ENCODE assay signal across 8 cellular contexts in genomic region chr19:7535993-7536685, GRCh38. TPM values are rescaled to one million over a fixed set of nuclear protein-coding genes. Genes with fewer than 3 reads are reported as not detected.
DNase-seq lines count a peak whose midpoint lies in the region; ATAC-seq, FAIRE-seq and TF ChIP-seq lines count a peak whose summit lies in the region.

No MANE protein-coding gene starts in this region.

- H3K27ac Mint-ChIP-seq in astrocyte (ENCODE audit: unreplicated experiment), result peak overlapping the region; percentile 1

- no peak for TF ChIP-seq POLR2A in HepG2 (IDR thresholded peaks at IDR 0.05; ENCODE audit: insufficient read depth in 1 of 2, low read depth in 2 of 2, low read length in 2 of 2)

- H3K9me3 ChIP-seq in BE2C, result no peaks in the 10 kb centered on the region
- H3K9me3 ChIP-seq in astrocyte (ENCODE audit: insufficient read depth, low read depth, low read length), result no peaks in the 10 kb centered on the region
- H3K9me3 ChIP-seq in HepG2 (ENCODE audit: low read length), result no peaks in the 10 kb centered on the region
- H3K9me3 ChIP-seq in upper lobe of right lung, result no peaks in the 10 kb centered on the region

- H4K20me1 ChIP-seq in astrocyte (ENCODE audit: insufficient read depth, low read length), result no peaks in the 10 kb centered on the region
- no peaks in the 10 kb centered on the region for H4K20me1 ChIP-seq in HepG2 (ENCODE audit: insufficient read depth, low read length)

- 96% methylated on average over 23 of the region's 30 CpGs for WGBS in HepG2 (ENCODE audit: low lambda C conversion rate)

- H3K4me2 ChIP-seq in astrocyte (ENCODE audit: low read length) (peak overlapping the region; percentile 97), HepG2 (ENCODE audit: low read depth, low read length) (peak overlapping the region; percentile 89)

- CTCF ChIA-PET in HepG2 (lab: Yijun Ruan, JAX; ENCODE audit: low intra/inter-chr PET ratio, low total read pairs), result no interaction called here

- TF ChIP-seq CTCF in BE2C (IDR thresholded peaks at IDR 0.05; ENCODE audit: low read depth, low read length) (no peak), astrocyte (IDR thresholded peaks at IDR 0.05; ENCODE audit: insufficient read depth, low read depth, low read length) (no peak), HepG2 (CRISPR knock-in tag; IDR thresholded peaks at IDR 0.05) (no peak), upper lobe of right lung (IDR thresholded peaks at IDR 0.05) (no peak)

- H3K36me3 ChIP-seq in BE2C (no peaks in the 10 kb centered on the region), astrocyte (ENCODE audit: insufficient read depth, low read length) (no peaks in the 10 kb centered on the region), HepG2 (replicated peaks in 1 of 2; ENCODE audit: control insufficient read depth in 1 of 2, insufficient read depth in 2 of 2, low read length in 2 of 2) (peaks cover 0 to 4% of the 10 kb centered on the region in 2 experiments; a peak in 2 of 5 replicates), upper lobe of right lung (peaks cover 49% of the 10 kb centered on the region)

- no peaks in the 10 kb centered on the region for H3K9me3 Mint-ChIP-seq in astrocyte (ENCODE audit: unreplicated experiment)

- H3K27me3 ChIP-seq in BE2C (no peaks in the 10 kb centered on the region), astrocyte (ENCODE audit: insufficient read depth, low read length) (no peaks in the 10 kb centered on the region), HepG2 (ENCODE audit: control insufficient read depth in 1 of 2, insufficient read depth in 2 of 2, low read length in 2 of 2) (no peaks in the 10 kb centered on the region; a peak in 1 of 5 replicates), upper lobe of right lung (no peaks in the 10 kb centered on the region)

- H3K36me3 Mint-ChIP-seq in astrocyte (ENCODE audit: low read depth, unreplicated experiment), result peaks cover 10% of the 10 kb centered on the region

- no peak overlapping the region for H3K27ac ChIP-seq in astrocyte (ENCODE audit: low read depth, low read length)
- no peak overlapping the region for H3K27ac ChIP-seq in HepG2 (ENCODE audit: extremely low read length, insufficient read depth, low read length)
- peak overlapping the region; percentile 88 for H3K27ac ChIP-seq in upper lobe of right lung

- no peak for TF ChIP-seq RAD21 in HepG2 (CRISPR knock-in tag; IDR thresholded peaks at IDR 0.05)

- H2AFZ ChIP-seq in astrocyte (ENCODE audit: low read depth, low read length) (peak overlapping the region; percentile 91), HepG2 (ENCODE audit: low read length) (no peak overlapping the region)

- H3K79me2 ChIP-seq in astrocyte (ENCODE audit: insufficient read depth, low read length) (peaks cover 9% of the 10 kb centered on the region), HepG2 (ENCODE audit: insufficient read depth, low read length) (no peaks in the 10 kb centered on the region)

- peak overlapping the region; percentile 97 for H3K4me3 Mint-ChIP-seq in astrocyte (ENCODE audit: unreplicated experiment)

- H3K4me3 ChIP-seq in BE2C (ENCODE audit: low read depth, low read length) (peak overlapping the region; percentile 88), astrocyte (ENCODE audit: insufficient read depth, low read depth, low read length) (peak overlapping the region; percentile 90), HepG2 (replicated peaks in 1 of 3; ENCODE audit: insufficient read depth in 1 of 3, low read depth in 2 of 3, low read length in 3 of 3) (peak overlapping the region; percentile 91 to 97 (median 94); a peak in 4 of 6 replicates), upper lobe of right lung (peak overlapping the region; percentile 97)

- in situ Hi-C loops in HepG2 (cut with HindIII; ENCODE audit: extremely low pct_ligation_motif_present, low pct_unique_long_range_greater_than_20kb), result no loop called here

- peak; percentile 0 for ATAC-seq in HG02642 (IDR thresholded peaks at IDR 0.05; ENCODE audit: poor library complexity, unreplicated experiment)
- no peak for ATAC-seq in HepG2
- ATAC-seq in upper lobe of right lung, result no peak
- no peak for ATAC-seq in HG02763 (IDR thresholded peaks at IDR 0.05; ENCODE audit: unreplicated experiment)
- ATAC-seq in GM18873 (IDR thresholded peaks at IDR 0.05; ENCODE audit: low FRiP score, unreplicated experiment), result no peak

- peak overlapping the region; percentile 87 for H3K9ac ChIP-seq in astrocyte (ENCODE audit: low read length)
- peak overlapping the region; percentile 81 for H3K9ac ChIP-seq in HepG2 (ENCODE audit: insufficient read depth, low read depth, low read length)

- POLR2A ChIA-PET in HepG2 (lab: Yijun Ruan, JAX), result interaction anchor here (2.1 kb wide), 1 partner anchor 14 kb away, joined by 13 read pairs; the partner anchor contains the start of gene MCOLN1

- peaks cover 4% of the 10 kb centered on the region for H3K4me1 Mint-ChIP-seq in astrocyte (ENCODE audit: low read depth, unreplicated experiment)

- DNase-seq in BE2C (no peak), astrocyte (ENCODE audit: low read depth) (no peak), HepG2 (ENCODE audit: low spot score) (no peak), upper lobe of right lung (no peak), mesenteric fat pad (ENCODE audit: low spot score) (no peak)

- intact Hi-C loops in HepG2 (cut with micrococcal nuclease; ENCODE audit: unreplicated experiment) (no loop called here), upper lobe of right lung (cut with DNase I) (no loop called here)

- no TSS peak for BruUV-seq in HepG2 (replicated peaks; lab: Mats Ljungman, UMichigan)

- no peaks in the 10 kb centered on the region for H3K27me3 Mint-ChIP-seq in astrocyte (ENCODE audit: low read depth, unreplicated experiment)

- H3K4me1 ChIP-seq in BE2C, result no peaks in the 10 kb centered on the region
- H3K4me1 ChIP-seq in astrocyte (ENCODE audit: insufficient read depth, low read length), result peaks cover 6% of the 10 kb centered on the region
- peaks cover 14% of the 10 kb centered on the region for H3K4me1 ChIP-seq in HepG2 (ENCODE audit: insufficient read depth, low read length)
- H3K4me1 ChIP-seq in upper lobe of right lung, result peaks cover 11% of the 10 kb centered on the region

- FAIRE-seq in astrocyte (lab: Jason Lieb, UNC) (no peak), HepG2 (lab: Jason Lieb, UNC) (no peak)

- no peak for TF ChIP-seq EP300 in HepG2 (IDR thresholded peaks at IDR 0.05; ENCODE audit: low read depth in 2 of 2, low read length in 2 of 2)
- TF ChIP-seq EP300 in HepG2 (CRISPR knock-in tag; IDR thresholded peaks at IDR 0.05; ENCODE audit: borderline replicate concordance), result no peak

RNA-seq across cellular contexts. Expression of gene PNPLA6, which starts 0.6 kb away (rescaled TPM):
- 55.4 TPM for polyA plus RNA-seq in BE2C (2012; ENCODE audit: insufficient read depth, insufficient read length, low read depth)
- 81.9 and 90.2 TPM in 2 replicates for total RNA-seq in astrocyte
- total RNA-seq in HepG2 (2016; rRNA removed; fragmentation: Illumina TruSeq; extraction: Trizol), result 11.1 and 28.2 TPM in 2 replicates
- total RNA-seq in HepG2 (2016; cell fraction: cytosol; rRNA removed; fragmentation: Illumina TruSeq; extraction: Trizol; ENCODE audit: low read depth), result 6.7 and 9.9 TPM in 2 replicates
- total RNA-seq in HepG2 (2016; cell fraction: insoluble cytoplasmic fraction; rRNA removed; fragmentation: Illumina TruSeq; extraction: Trizol), result 7.3 and 24.9 TPM in 2 replicates
- total RNA-seq in HepG2 (2016; cell fraction: membrane; rRNA removed; fragmentation: Illumina TruSeq; extraction: Trizol), result 9.5 and 10.2 TPM in 2 replicates
- total RNA-seq in HepG2 (2016; cell fraction: nucleus; rRNA removed; fragmentation: Illumina TruSeq; extraction: Trizol), result 39.4 and 51.4 TPM in 2 replicates
- polyA plus RNA-seq in HepG2 (2011; rRNA removed), result 24.9 and 28.4 TPM in 2 replicates
- 8.4 and 14.6 TPM in 2 replicates for polyA plus RNA-seq in HepG2 (2011; cell fraction: cytosol; rRNA removed)
- polyA plus RNA-seq in HepG2 (2011; cell fraction: nucleus; rRNA removed), result 192 and 272 TPM in 2 replicates
- 22.0 and 47.4 TPM in 2 replicates for polyA plus RNA-seq in HepG2 (2012)
- polyA plus RNA-seq in HepG2 (2016; cell fraction: cytosol; fragmentation: Illumina TruSeq; extraction: Trizol; ENCODE audit: low read depth), result 4.0 and 4.8 TPM in 2 replicates
- 9.1 and 14.0 TPM in 2 replicates for polyA plus RNA-seq in HepG2 (2016; cell fraction: insoluble cytoplasmic fraction; fragmentation: Illumina TruSeq; extraction: Trizol; ENCODE audit: low read depth)
- polyA plus RNA-seq in HepG2 (2016; cell fraction: membrane; fragmentation: Illumina TruSeq; extraction: Trizol; ENCODE audit: low read depth), result 4.9 and 7.2 TPM in 2 replicates
- polyA plus RNA-seq in HepG2 (2016; cell fraction: nucleus; fragmentation: Illumina TruSeq; extraction: Trizol; ENCODE audit: insufficient read depth, low read depth), result 115 and 120 TPM in 2 replicates
- 20.0 and 49.5 TPM in 2 replicates for polyA minus RNA-seq in HepG2 (2011; rRNA and poly(A)+ RNA removed; ENCODE audit: low replicate concordance)
- polyA minus RNA-seq in HepG2 (2011; cell fraction: cytosol; rRNA and poly(A)+ RNA removed), result 21.5 and 23.2 TPM in 2 replicates
- polyA minus RNA-seq in HepG2 (2011; cell fraction: nucleus; rRNA and poly(A)+ RNA removed), result 37.4 and 52.5 TPM in 2 replicates
- 190 TPM for total RNA-seq in upper lobe of right lung
- 84.8 TPM for total RNA-seq in mesenteric fat pad

RNA-seq across cellular contexts. Expression of gene MCOLN1, which starts 13.7 kb away (rescaled TPM):
- polyA plus RNA-seq in BE2C (2012; ENCODE audit: insufficient read depth, insufficient read length, low read depth), result 56.7 TPM
- total RNA-seq in astrocyte (26.2 and 27.5 TPM in 2 replicates), HepG2 (2016; rRNA removed; fragmentation: Illumina TruSeq; extraction: Trizol) (1.9 and 3.4 TPM in 2 replicates), upper lobe of right lung (55.0 TPM), mesenteric fat pad (55.5 TPM)
- total RNA-seq in HepG2 (2016; cell fraction: cytosol; rRNA removed; fragmentation: Illumina TruSeq; extraction: Trizol; ENCODE audit: low read depth), result 3.4 and 4.1 TPM in 2 replicates
- 1.8 and 4.3 TPM in 2 replicates for total RNA-seq in HepG2 (2016; cell fraction: insoluble cytoplasmic fraction; rRNA removed; fragmentation: Illumina TruSeq; extraction: Trizol)
- 2.4 and 3.4 TPM in 2 replicates for total RNA-seq in HepG2 (2016; cell fraction: membrane; rRNA removed; fragmentation: Illumina TruSeq; extraction: Trizol)
- 3.8 and 4.3 TPM in 2 replicates for total RNA-seq in HepG2 (2016; cell fraction: nucleus; rRNA removed; fragmentation: Illumina TruSeq; extraction: Trizol)
- 11.6 and 15.7 TPM in 2 replicates for polyA plus RNA-seq in HepG2 (2011; rRNA removed)
- 6.4 and 7.4 TPM in 2 replicates for polyA plus RNA-seq in HepG2 (2011; cell fraction: cytosol; rRNA removed)
- polyA plus RNA-seq in HepG2 (2011; cell fraction: nucleus; rRNA removed), result 29.1 and 39.0 TPM in 2 replicates
- polyA plus RNA-seq in HepG2 (2012), result 3.4 and 4.8 TPM in 2 replicates
- polyA plus RNA-seq in HepG2 (2016; cell fraction: cytosol; fragmentation: Illumina TruSeq; extraction: Trizol; ENCODE audit: low read depth), result 2.3 and 3.2 TPM in 2 replicates
- polyA plus RNA-seq in HepG2 (2016; cell fraction: insoluble cytoplasmic fraction; fragmentation: Illumina TruSeq; extraction: Trizol; ENCODE audit: low read depth), result 2.9 and 3.5 TPM in 2 replicates
- polyA plus RNA-seq in HepG2 (2016; cell fraction: membrane; fragmentation: Illumina TruSeq; extraction: Trizol; ENCODE audit: low read depth), result 3.3 and 3.4 TPM in 2 replicates
- 16.6 and 21.1 TPM in 2 replicates for polyA plus RNA-seq in HepG2 (2016; cell fraction: nucleus; fragmentation: Illumina TruSeq; extraction: Trizol; ENCODE audit: insufficient read depth, low read depth)
- polyA minus RNA-seq in HepG2 (2011; rRNA and poly(A)+ RNA removed; ENCODE audit: low replicate concordance), result 19.2 and 110 TPM in 2 replicates
- polyA minus RNA-seq in HepG2 (2011; cell fraction: cytosol; rRNA and poly(A)+ RNA removed), result 2.4 and 4.4 TPM in 2 replicates
- 4.8 and 5.9 TPM in 2 replicates for polyA minus RNA-seq in HepG2 (2011; cell fraction: nucleus; rRNA and poly(A)+ RNA removed)

RNA-seq across cellular contexts. Expression of gene ZNF358, which starts 20.2 kb away (rescaled TPM):
- 91.0 TPM for polyA plus RNA-seq in BE2C (2012; ENCODE audit: insufficient read depth, insufficient read length, low read depth)
- total RNA-seq in astrocyte (39.8 and 41.1 TPM in 2 replicates), HepG2 (2016; rRNA removed; fragmentation: Illumina TruSeq; extraction: Trizol) (6.4 and 9.1 TPM in 2 replicates), upper lobe of right lung (56.9 TPM), mesenteric fat pad (59.1 TPM)
- total RNA-seq in HepG2 (2016; cell fraction: cytosol; rRNA removed; fragmentation: Illumina TruSeq; extraction: Trizol; ENCODE audit: low read depth), result 29.8 and 30.7 TPM in 2 replicates
- total RNA-seq in HepG2 (2016; cell fraction: insoluble cytoplasmic fraction; rRNA removed; fragmentation: Illumina TruSeq; extraction: Trizol), result 7.4 and 8.8 TPM in 2 replicates
- total RNA-seq in HepG2 (2016; cell fraction: membrane; rRNA removed; fragmentation: Illumina TruSeq; extraction: Trizol), result 40.6 and 43.0 TPM in 2 replicates
- 4.2 and 4.8 TPM in 2 replicates for total RNA-seq in HepG2 (2016; cell fraction: nucleus; rRNA removed; fragmentation: Illumina TruSeq; extraction: Trizol)
- polyA plus RNA-seq in HepG2 (2011; rRNA removed), result 36.3 and 37.0 TPM in 2 replicates
- 27.2 and 34.8 TPM in 2 replicates for polyA plus RNA-seq in HepG2 (2011; cell fraction: cytosol; rRNA removed)
- 16.8 and 18.8 TPM in 2 replicates for polyA plus RNA-seq in HepG2 (2011; cell fraction: nucleus; rRNA removed)
- polyA plus RNA-seq in HepG2 (2012), result 18.3 and 24.5 TPM in 2 replicates
- polyA plus RNA-seq in HepG2 (2016; cell fraction: cytosol; fragmentation: Illumina TruSeq; extraction: Trizol; ENCODE audit: low read depth), result 89.1 and 102 TPM in 2 replicates
- polyA plus RNA-seq in HepG2 (2016; cell fraction: insoluble cytoplasmic fraction; fragmentation: Illumina TruSeq; extraction: Trizol; ENCODE audit: low read depth), result 21.6 and 26.7 TPM in 2 replicates
- polyA plus RNA-seq in HepG2 (2016; cell fraction: membrane; fragmentation: Illumina TruSeq; extraction: Trizol; ENCODE audit: low read depth), result 106 and 124 TPM in 2 replicates
- polyA plus RNA-seq in HepG2 (2016; cell fraction: nucleus; fragmentation: Illumina TruSeq; extraction: Trizol; ENCODE audit: insufficient read depth, low read depth), result 18.5 and 20.8 TPM in 2 replicates
- polyA minus RNA-seq in HepG2 (2011; rRNA and poly(A)+ RNA removed; ENCODE audit: low replicate concordance), result 17.5 and 24.9 TPM in 2 replicates
- 11.3 and 15.3 TPM in 2 replicates for polyA minus RNA-seq in HepG2 (2011; cell fraction: cytosol; rRNA and poly(A)+ RNA removed)
- 2.2 and 3.4 TPM in 2 replicates for polyA minus RNA-seq in HepG2 (2011; cell fraction: nucleus; rRNA and poly(A)+ RNA removed)

RNA-seq across cellular contexts. Expression of gene PEX11G, which starts 47.3 kb away (rescaled TPM):
- polyA plus RNA-seq in BE2C (2012; ENCODE audit: insufficient read depth, insufficient read length, low read depth), result 0.97 TPM
- 1.7 and 2.2 TPM in 2 replicates for total RNA-seq in astrocyte
- not detected in 2 replicates for total RNA-seq in HepG2 (2016; rRNA removed; fragmentation: Illumina TruSeq; extraction: Trizol)
- not detected in 2 replicates for total RNA-seq in HepG2 (2016; cell fraction: cytosol; rRNA removed; fragmentation: Illumina TruSeq; extraction: Trizol; ENCODE audit: low read depth)
- not detected in 2 replicates for total RNA-seq in HepG2 (2016; cell fraction: insoluble cytoplasmic fraction; rRNA removed; fragmentation: Illumina TruSeq; extraction: Trizol)
- not detected in 2 replicates for total RNA-seq in HepG2 (2016; cell fraction: membrane; rRNA removed; fragmentation: Illumina TruSeq; extraction: Trizol)
- not detected in 2 replicates for total RNA-seq in HepG2 (2016; cell fraction: nucleus; rRNA removed; fragmentation: Illumina TruSeq; extraction: Trizol)
- not detected in 2 replicates for polyA plus RNA-seq in HepG2 (2011; rRNA removed)
- polyA plus RNA-seq in HepG2 (2011; cell fraction: cytosol; rRNA removed), result 0.07 TPM in 1 of 2 replicates, not detected in the other
- 0.12 and 0.16 TPM in 2 replicates for polyA plus RNA-seq in HepG2 (2011; cell fraction: nucleus; rRNA removed)
- polyA plus RNA-seq in HepG2 (2012), result not detected in 2 replicates
- polyA plus RNA-seq in HepG2 (2016; cell fraction: cytosol; fragmentation: Illumina TruSeq; extraction: Trizol; ENCODE audit: low read depth), result not detected in 2 replicates
- polyA plus RNA-seq in HepG2 (2016; cell fraction: insoluble cytoplasmic fraction; fragmentation: Illumina TruSeq; extraction: Trizol; ENCODE audit: low read depth), result not detected in 2 replicates
- polyA plus RNA-seq in HepG2 (2016; cell fraction: membrane; fragmentation: Illumina TruSeq; extraction: Trizol; ENCODE audit: low read depth), result not detected in 2 replicates
- not detected in 2 replicates for polyA plus RNA-seq in HepG2 (2016; cell fraction: nucleus; fragmentation: Illumina TruSeq; extraction: Trizol; ENCODE audit: insufficient read depth, low read depth)
- 1.4 TPM in 1 of 2 replicates, not detected in the other for polyA minus RNA-seq in HepG2 (2011; rRNA and poly(A)+ RNA removed; ENCODE audit: low replicate concordance)
- not detected in 2 replicates for polyA minus RNA-seq in HepG2 (2011; cell fraction: cytosol; rRNA and poly(A)+ RNA removed)
- polyA minus RNA-seq in HepG2 (2011; cell fraction: nucleus; rRNA and poly(A)+ RNA removed), result not detected in 2 replicates
- total RNA-seq in upper lobe of right lung, result 3.6 TPM
- 3.5 TPM for total RNA-seq in mesenteric fat pad

RNA-seq across cellular contexts. Expression of gene CAMSAP3, which starts 59.5 kb away (rescaled TPM):
- polyA plus RNA-seq in BE2C (2012; ENCODE audit: insufficient read depth, insufficient read length, low read depth), result 11.5 TPM
- total RNA-seq in astrocyte (2.8 and 4.1 TPM in 2 replicates), HepG2 (2016; rRNA removed; fragmentation: Illumina TruSeq; extraction: Trizol) (9.1 and 11.8 TPM in 2 replicates), upper lobe of right lung (29.1 TPM), mesenteric fat pad (0.32 TPM)
- 2.1 and 2.5 TPM in 2 replicates for total RNA-seq in HepG2 (2016; cell fraction: cytosol; rRNA removed; fragmentation: Illumina TruSeq; extraction: Trizol; ENCODE audit: low read depth)
- 6.3 and 11.9 TPM in 2 replicates for total RNA-seq in HepG2 (2016; cell fraction: insoluble cytoplasmic fraction; rRNA removed; fragmentation: Illumina TruSeq; extraction: Trizol)
- total RNA-seq in HepG2 (2016; cell fraction: membrane; rRNA removed; fragmentation: Illumina TruSeq; extraction: Trizol), result 6.0 and 6.1 TPM in 2 replicates
- total RNA-seq in HepG2 (2016; cell fraction: nucleus; rRNA removed; fragmentation: Illumina TruSeq; extraction: Trizol), result 12.6 and 13.4 TPM in 2 replicates
- polyA plus RNA-seq in HepG2 (2011; rRNA removed), result 10.8 and 16.8 TPM in 2 replicates
- 5.6 and 8.1 TPM in 2 replicates for polyA plus RNA-seq in HepG2 (2011; cell fraction: cytosol; rRNA removed)
- polyA plus RNA-seq in HepG2 (2011; cell fraction: nucleus; rRNA removed), result 94.1 and 111 TPM in 2 replicates
- 24.4 and 27.0 TPM in 2 replicates for polyA plus RNA-seq in HepG2 (2012)
- 2.3 and 2.5 TPM in 2 replicates for polyA plus RNA-seq in HepG2 (2016; cell fraction: cytosol; fragmentation: Illumina TruSeq; extraction: Trizol; ENCODE audit: low read depth)
- polyA plus RNA-seq in HepG2 (2016; cell fraction: insoluble cytoplasmic fraction; fragmentation: Illumina TruSeq; extraction: Trizol; ENCODE audit: low read depth), result 17.0 and 22.2 TPM in 2 replicates
- polyA plus RNA-seq in HepG2 (2016; cell fraction: membrane; fragmentation: Illumina TruSeq; extraction: Trizol; ENCODE audit: low read depth), result 4.4 and 5.3 TPM in 2 replicates
- polyA plus RNA-seq in HepG2 (2016; cell fraction: nucleus; fragmentation: Illumina TruSeq; extraction: Trizol; ENCODE audit: insufficient read depth, low read depth), result 67.8 and 74.7 TPM in 2 replicates
- 1.6 and 20.5 TPM in 2 replicates for polyA minus RNA-seq in HepG2 (2011; rRNA and poly(A)+ RNA removed; ENCODE audit: low replicate concordance)
- polyA minus RNA-seq in HepG2 (2011; cell fraction: cytosol; rRNA and poly(A)+ RNA removed), result 9.5 and 9.8 TPM in 2 replicates
- 12.9 and 13.7 TPM in 2 replicates for polyA minus RNA-seq in HepG2 (2011; cell fraction: nucleus; rRNA and poly(A)+ RNA removed)
